ENCODE assay signal across 8 cellular contexts in the genomic region with DNA sequence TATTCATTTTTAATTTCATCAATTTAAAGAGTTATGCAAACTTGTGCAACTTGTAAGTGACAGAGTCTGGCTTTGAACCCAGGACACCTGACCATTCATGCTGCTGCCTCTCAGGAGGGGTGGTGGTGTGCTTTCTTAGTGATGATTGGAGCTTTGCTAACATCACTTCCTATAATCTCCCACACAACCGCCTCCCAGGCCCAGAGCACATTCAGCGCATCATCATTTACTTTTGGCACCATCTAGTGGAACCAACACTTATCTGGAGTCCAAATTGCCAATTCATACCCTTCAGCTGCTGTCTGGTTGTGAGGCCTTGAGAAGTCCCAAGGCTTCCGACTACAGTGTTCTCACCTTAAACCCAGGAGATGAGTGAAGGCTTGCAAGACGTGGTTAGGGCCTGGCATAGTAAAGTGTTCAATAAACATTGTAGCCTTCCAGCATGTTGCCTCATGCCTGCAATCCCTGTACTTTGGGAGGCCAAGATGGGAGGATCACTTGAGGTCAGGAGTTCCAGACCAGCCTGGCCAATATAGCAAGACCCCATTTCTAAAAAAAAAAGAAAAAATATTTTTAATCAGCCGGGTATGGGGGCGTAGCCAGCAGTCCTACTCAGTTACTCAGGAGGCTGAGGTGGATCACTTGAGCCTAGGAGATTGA. TPM values are rescaled to one million over a fixed set of nuclear protein-coding genes. Genes with fewer than 3 reads are reported as not detected.
DNase-seq lines count a peak whose midpoint lies in the region; ATAC-seq and TF ChIP-seq lines count a peak whose summit lies in the region.

No MANE protein-coding gene starts in this region.

- BruUV-seq in Calu3 (replicated peaks; lab: Mats Ljungman, UMichigan) (no TSS peak), OCI-LY7 (replicated peaks; lab: Mats Ljungman, UMichigan) (no TSS peak)

- TF ChIP-seq POLR2A in ovary (IDR thresholded peaks at IDR 0.05): no peak

- H3K4me2 ChIP-seq in OCI-LY7 (ENCODE audit: low read length): peak overlapping the region; percentile 72

- H3K4me1 ChIP-seq in OCI-LY7 (ENCODE audit: insufficient read depth, low read length, poor library complexity, severe bottlenecking) (peaks cover 32% of the 10 kb centered on the region), foreskin keratinocyte (peaks cover 5% of the 10 kb centered on the region), ovary (ENCODE audit: insufficient read depth) (peaks cover 4% of the 10 kb centered on the region)

- H3K4me1 Mint-ChIP-seq in Calu3 (ENCODE audit: low read depth, unreplicated experiment): peaks cover 7% of the 10 kb centered on the region
- H3K4me1 Mint-ChIP-seq in activated T-helper 1 cell treated with anti-CD3 and anti-CD28 coated beads, Interleukin-12 subunit alpha, Interleukin-12 subunit beta, Interleukin-2, Interleukin-4 antibody, amounts not matched to agents 30 ng/mL and 10 ng/mL and 1 ng/mL, durations not matched to agents 14 hours and 24 hours and 36 hours (ENCODE audit: low read depth): peaks cover 18% of the 10 kb centered on the region

- H3K9me3 ChIP-seq in OCI-LY7 (ENCODE audit: low read length) (no peaks in the 10 kb centered on the region), ovary (no peaks in the 10 kb centered on the region)

- DNase-seq in Calu3 (peak; percentile 60), HT-29 (ENCODE audit: low spot score) (peak; percentile 77), OCI-LY7 (ENCODE audit: low spot score) (peak; percentile 87), foreskin keratinocyte (peak; percentile 88 to 92), ovary (peak in 4 of 5 donors; percentile 38 to 62 (median 54))
- peak; percentile 31 for DNase-seq in activated T-helper 1 cell treated with anti-CD3 and anti-CD28 coated beads, Interleukin-12 subunit alpha, Interleukin-12 subunit beta, Interleukin-2, Interleukin-4 antibody, amounts not matched to agents 30 ng/mL and 10 ng/mL and 1 ng/mL, durations not matched to agents 14 hours and 24 hours and 36 hours (ENCODE audit: low spot score)

- H3K27me3 ChIP-seq in foreskin keratinocyte: no peaks in the 10 kb centered on the region
- no peaks in the 10 kb centered on the region for H3K27me3 ChIP-seq in ovary

- H3K9me3 Mint-ChIP-seq in Calu3 (ENCODE audit: low read depth, unreplicated experiment): peaks cover 2% of the 10 kb centered on the region
- no peaks in the 10 kb centered on the region for H3K9me3 Mint-ChIP-seq in activated T-helper 1 cell treated with anti-CD3 and anti-CD28 coated beads, Interleukin-12 subunit alpha, Interleukin-12 subunit beta, Interleukin-2, Interleukin-4 antibody, amounts not matched to agents 30 ng/mL and 10 ng/mL and 1 ng/mL, durations not matched to agents 14 hours and 24 hours and 36 hours

- CTCF ChIA-PET in Calu3 (lab: Charles Lee): interaction anchor here (0.6 to 1.0 kb wide), 8 partner anchors 9 to 362 kb away, joined by 3 to 9 read pairs (median 4); no protein-coding TSS in a partner anchor
- CTCF ChIA-PET in OCI-LY7 (lab: Charles Lee; ENCODE audit: unreplicated experiment): interaction anchor here (0.5 kb wide), 1 partner anchor 237 kb away, joined by 3 read pairs; no protein-coding TSS in a partner anchor

- H3K4me3 Mint-ChIP-seq in Calu3 (ENCODE audit: low read depth, unreplicated experiment): no peak overlapping the region
- peak overlapping the region; percentile 73 for H3K4me3 Mint-ChIP-seq in activated T-helper 1 cell treated with anti-CD3 and anti-CD28 coated beads, Interleukin-12 subunit alpha, Interleukin-12 subunit beta, Interleukin-2, Interleukin-4 antibody, amounts not matched to agents 30 ng/mL and 10 ng/mL and 1 ng/mL, durations not matched to agents 14 hours and 24 hours and 36 hours

- peak; percentile 12 for TF ChIP-seq CTCF in Calu3 (IDR thresholded peaks at IDR 0.05; ENCODE audit: unreplicated experiment)
- TF ChIP-seq CTCF in OCI-LY7 (conservative IDR thresholded peaks at IDR 0.05; ENCODE audit: low read length): peak; percentile 81
- TF ChIP-seq CTCF in foreskin keratinocyte (conservative IDR thresholded peaks at IDR 0.05): peak; percentile 92
- TF ChIP-seq CTCF in ovary (IDR thresholded peaks at IDR 0.05): no peak

- H4K20me1 ChIP-seq in OCI-LY7 (ENCODE audit: insufficient read depth, low read length): no peaks in the 10 kb centered on the region

- H3K36me3 ChIP-seq in OCI-LY7 (ENCODE audit: insufficient read depth, low read length): peaks cover 4% of the 10 kb centered on the region; the same call in 1 of the 2 replicates
- no peaks in the 10 kb centered on the region for H3K36me3 ChIP-seq in ovary

- POLR2A ChIA-PET in OCI-LY7 (lab: Charles Lee): interaction anchor here (0.7 kb wide), 1 partner anchor 358 kb away, joined by 3 read pairs; no protein-coding TSS in a partner anchor

- H3K27ac ChIP-seq in OCI-LY7 (ENCODE audit: low read depth, low read length, poor library complexity, severe bottlenecking): peak overlapping the region; percentile 41
- no peak overlapping the region for H3K27ac ChIP-seq in foreskin keratinocyte
- no peak overlapping the region for H3K27ac ChIP-seq in ovary

- H2AFZ ChIP-seq in OCI-LY7 (ENCODE audit: low read length): peak overlapping the region; percentile 24; the same call in 1 of the 2 replicates

- no peak overlapping the region for H3K27ac Mint-ChIP-seq in Calu3 (ENCODE audit: unreplicated experiment)
- peak overlapping the region; percentile 26 for H3K27ac Mint-ChIP-seq in activated T-helper 1 cell treated with anti-CD3 and anti-CD28 coated beads, Interleukin-12 subunit alpha, Interleukin-12 subunit beta, Interleukin-2, Interleukin-4 antibody, amounts not matched to agents 30 ng/mL and 10 ng/mL and 1 ng/mL, durations not matched to agents 14 hours and 24 hours and 36 hours

- H3K79me2 ChIP-seq in OCI-LY7 (ENCODE audit: insufficient read depth, low read depth, low read length): no peaks in the 10 kb centered on the region

- H3K9me2 ChIP-seq in OCI-LY7 (ENCODE audit: insufficient read depth, low read length): no peaks in the 10 kb centered on the region

- H3K36me3 Mint-ChIP-seq in Calu3 (ENCODE audit: insufficient read depth, unreplicated experiment): peaks cover 13% of the 10 kb centered on the region
- peaks cover 5% of the 10 kb centered on the region for H3K36me3 Mint-ChIP-seq in activated T-helper 1 cell treated with anti-CD3 and anti-CD28 coated beads, Interleukin-12 subunit alpha, Interleukin-12 subunit beta, Interleukin-2, Interleukin-4 antibody, amounts not matched to agents 30 ng/mL and 10 ng/mL and 1 ng/mL, durations not matched to agents 14 hours and 24 hours and 36 hours (ENCODE audit: low read depth)

- TF ChIP-seq EP300 in ovary (IDR thresholded peaks at IDR 0.05): no peak

- peak; percentile 54 for ATAC-seq in foreskin keratinocyte
- no peak for ATAC-seq in GM21528 (IDR thresholded peaks at IDR 0.05; ENCODE audit: low FRiP score, unreplicated experiment)
- no peak for ATAC-seq in HG03175 (IDR thresholded peaks at IDR 0.05; ENCODE audit: unreplicated experiment)

- H3K27me3 Mint-ChIP-seq in Calu3 (ENCODE audit: unreplicated experiment): no peaks in the 10 kb centered on the region
- no peaks in the 10 kb centered on the region for H3K27me3 Mint-ChIP-seq in activated T-helper 1 cell treated with anti-CD3 and anti-CD28 coated beads, Interleukin-12 subunit alpha, Interleukin-12 subunit beta, Interleukin-2, Interleukin-4 antibody, amounts not matched to agents 30 ng/mL and 10 ng/mL and 1 ng/mL, durations not matched to agents 14 hours and 24 hours and 36 hours (ENCODE audit: insufficient read depth)

- WGBS in ovary, 3 donors: 19 to 44% (median 31%) methylated on average over 6 of the region's 6 CpGs

- H3K4me3 ChIP-seq in OCI-LY7 (ENCODE audit: low read depth, low read length, poor library complexity, severe bottlenecking) (peak overlapping the region; percentile 75), ovary (no peak overlapping the region)

- intact Hi-C loops in Calu3 (cut with micrococcal nuclease; ENCODE audit: unreplicated experiment) (loop anchor here (10.0 kb wide), 1 partner anchor 305 kb away; no protein-coding TSS in a partner anchor), OCI-LY7 (cut with micrococcal nuclease; ENCODE audit: unreplicated experiment) (loop anchor here (1.0 kb wide), 1 partner anchor 310 kb away; no protein-coding TSS in a partner anchor), ovary (cut with DNase I) (loop anchor here in 1 of 4 donors (5.0 to 10.0 kb wide), 2 partner anchors 308 to 425 kb away; no protein-coding TSS in a partner anchor)
- intact Hi-C loops in activated T-helper 1 cell treated with anti-CD3 and anti-CD28 coated beads, Interleukin-12 subunit alpha, Interleukin-12 subunit beta, Interleukin-2, Interleukin-4 antibody, amounts not matched to agents 30 ng/mL and 10 ng/mL and 1 ng/mL, durations not matched to agents 14 hours and 24 hours and 36 hours (cut with micrococcal nuclease): loop anchor here (1.0 to 10.0 kb wide), 2 partner anchors 310 to 425 kb away; no protein-coding TSS in a partner anchor

RNA-seq across cellular contexts. Expression of a gene that starts 1.1 kb away (rescaled TPM):
- 2.6 and 3.3 TPM in 2 replicates for total RNA-seq in Calu3 (2022)
- 1.6 and 2.5 TPM in 2 replicates for total RNA-seq in HT-29 (2014; rRNA removed; shearing (Covaris generic))
- total RNA-seq in OCI-LY7 (2014; rRNA removed; shearing (Covaris generic)): 5.5 and 5.8 TPM in 2 replicates
- 7.1 and 9.9 TPM in 2 replicates for total RNA-seq in OCI-LY7 (2022)
- 2.0 TPM in 2 replicates for total RNA-seq in activated T-helper 1 cell treated with anti-CD3 and anti-CD28 coated beads, Interleukin-12 subunit alpha, Interleukin-12 subunit beta, Interleukin-2, Interleukin-4 antibody, amounts not matched to agents 30 ng/mL and 10 ng/mL and 1 ng/mL, durations not matched to agents 14 hours and 24 hours and 36 hours
- total RNA-seq in foreskin keratinocyte: 1.8 and 2.3 TPM in 2 replicates
- polyA plus RNA-seq in foreskin keratinocyte: 1.5 and 2.7 TPM in 2 replicates
- total RNA-seq in ovary: 1 to 10 TPM; 1.3 to 10.0 (median 7.2) TPM
- polyA plus RNA-seq in ovary: 10 to 100 TPM in 1 of 2 donors, 1 to 10 TPM in 1; 5.5 to 13.7 TPM

RNA-seq across cellular contexts. Expression of a gene that starts 20.3 kb away (rescaled TPM):
- total RNA-seq in Calu3 (2022) (37.9 and 43.1 TPM in 2 replicates), OCI-LY7 (2022) (67.6 and 88.4 TPM in 2 replicates), foreskin keratinocyte (7.4 and 11.8 TPM in 2 replicates), ovary (10 to 100 TPM in 1 of 7 donors, 1 to 10 TPM in 1, under 1 TPM in 2, not detected in 3; 0.31 to 15.2 (median 1.00) TPM)
- 3.9 and 4.2 TPM in 2 replicates for total RNA-seq in HT-29 (2014; rRNA removed; shearing (Covaris generic))
- 104 and 143 TPM in 2 replicates for total RNA-seq in OCI-LY7 (2014; rRNA removed; shearing (Covaris generic))
- total RNA-seq in activated T-helper 1 cell treated with anti-CD3 and anti-CD28 coated beads, Interleukin-12 subunit alpha, Interleukin-12 subunit beta, Interleukin-2, Interleukin-4 antibody, amounts not matched to agents 30 ng/mL and 10 ng/mL and 1 ng/mL, durations not matched to agents 14 hours and 24 hours and 36 hours: 2.3 and 2.5 TPM in 2 replicates
- polyA plus RNA-seq in foreskin keratinocyte (7.1 and 12.8 TPM in 2 replicates), ovary (under 1 TPM in 1 of 2 donors, not detected in 1; 0.34 TPM)

RNA-seq across cellular contexts. Expression of a gene that starts 52.9 kb away (rescaled TPM):
- total RNA-seq in Calu3 (2022) (23.9 and 26.6 TPM in 2 replicates), OCI-LY7 (2022) (23.1 and 33.2 TPM in 2 replicates), foreskin keratinocyte (15.9 and 16.7 TPM in 2 replicates), ovary (10 to 100 TPM; 14.6 to 34.0 (median 18.0) TPM)
- total RNA-seq in HT-29 (2014; rRNA removed; shearing (Covaris generic)): 40.9 and 43.1 TPM in 2 replicates
- total RNA-seq in OCI-LY7 (2014; rRNA removed; shearing (Covaris generic)): 28.4 and 30.6 TPM in 2 replicates
- 20.3 and 23.4 TPM in 2 replicates for total RNA-seq in activated T-helper 1 cell treated with anti-CD3 and anti-CD28 coated beads, Interleukin-12 subunit alpha, Interleukin-12 subunit beta, Interleukin-2, Interleukin-4 antibody, amounts not matched to agents 30 ng/mL and 10 ng/mL and 1 ng/mL, durations not matched to agents 14 hours and 24 hours and 36 hours
- polyA plus RNA-seq in foreskin keratinocyte (19.3 and 24.5 TPM in 2 replicates), ovary (10 to 100 TPM in 1 of 2 donors, 1 to 10 TPM in 1; 7.5 to 13.6 TPM)

Comparison
In these comparisons a context has a peak if more than half of its experiments do, and no peak if none do; other contexts are left out.
1. DNase-seq: peak in every context shown above with its lines; median percentile 90 in foreskin keratinocyte; 87 in OCI-LY7; 77 in HT-29; 60 in Calu3; 54 in ovary; 31 in activated T-helper 1 cell treated with anti-CD3 and anti-CD28 coated beads, Interleukin-12 subunit alpha, Interleukin-12 subunit beta, Interleukin-2, Interleukin-4 antibody, amounts not matched to agents 30 ng/mL and 10 ng/mL and 1 ng/mL, durations not matched to agents 14 hours and 24 hours and 36 hours.
2. CTCF ChIP-seq: peak in Calu3 (single experiment), OCI-LY7 (single experiment) and foreskin keratinocyte (single experiment); none in ovary (0 of 3).